Comparison of ENCODE assay signal across 1 cellular context in the genomic region with DNA sequence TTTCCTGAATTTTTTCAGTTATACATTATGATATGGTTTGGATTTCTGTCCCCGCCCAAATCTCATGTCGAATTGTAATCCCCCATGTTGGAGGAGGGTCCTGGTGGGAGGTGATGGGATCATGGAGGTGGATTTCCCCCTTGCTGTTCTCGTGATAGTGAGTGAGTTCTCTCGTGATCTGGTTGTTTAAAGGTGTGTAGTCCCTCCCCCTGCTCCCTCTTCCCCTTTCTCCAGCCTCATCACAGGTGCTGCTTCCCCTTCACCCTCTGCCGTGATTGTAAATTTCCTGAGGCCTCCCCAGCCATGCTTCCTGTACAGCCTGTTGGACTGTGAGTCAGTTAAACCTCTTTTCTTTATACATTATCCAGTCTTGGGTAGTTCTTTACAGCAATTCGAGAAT.
TF ChIP-seq lines count a peak whose summit lies in the region.

No MANE protein-coding gene starts in this region.

TF ChIP-seq in K562, 482 proteins besides CTCF, POLR2A, EP300 and RAD21:
- 0 out of 2 replicates have a peak, but pooled peaks have one; percentile 28 for TF ChIP-seq SPI1 (IDR thresholded peaks at IDR 0.05; ENCODE audit: borderline replicate concordance, low read depth, low read length)
- TF ChIP-seq, protein P1, sequence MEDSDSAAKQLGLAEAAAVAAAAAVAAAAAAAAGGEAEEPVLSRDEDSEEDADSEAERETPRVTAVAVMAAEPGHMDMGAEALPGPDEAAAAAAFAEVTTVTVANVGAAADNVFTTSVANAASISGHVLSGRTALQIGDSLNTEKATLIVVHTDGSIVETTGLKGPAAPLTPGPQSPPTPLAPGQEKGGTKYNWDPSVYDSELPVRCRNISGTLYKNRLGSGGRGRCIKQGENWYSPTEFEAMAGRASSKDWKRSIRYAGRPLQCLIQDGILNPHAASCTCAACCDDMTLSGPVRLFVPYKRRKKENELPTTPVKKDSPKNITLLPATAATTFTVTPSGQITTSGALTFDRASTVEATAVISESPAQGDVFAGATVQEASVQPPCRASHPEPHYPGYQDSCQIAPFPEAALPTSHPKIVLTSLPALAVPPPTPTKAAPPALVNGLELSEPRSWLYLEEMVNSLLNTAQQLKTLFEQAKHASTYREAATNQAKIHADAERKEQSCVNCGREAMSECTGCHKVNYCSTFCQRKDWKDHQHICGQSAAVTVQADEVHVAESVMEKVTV (CRISPR knock-in tag; IDR thresholded peaks at IDR 0.05), result no peak
